In genomic region chr12:32679091-32679909, GRCh38 we compare ENCODE assay signal across 1 cellular context.
TF ChIP-seq lines count a peak whose summit lies in the region.

DNM1L (plus strand) TSS chr12:32679301; CDS start chr12:32679364, 63 bp downstream.

TF ChIP-seq in K562, 482 proteins besides CTCF, POLR2A, EP300 and RAD21 (continued from another document and continues in another):
- TF ChIP-seq MGA (IDR thresholded peaks at IDR 0.05) (peak; percentile 32), TAF1 (IDR thresholded peaks at IDR 0.05; ENCODE audit: control insufficient read depth, extremely low read depth, insufficient read depth, low read length, severe bottlenecking) (peak; percentile 85), XRCC4 (IDR thresholded peaks at IDR 0.05; ENCODE audit: extremely low read depth, insufficient read depth, insufficient read length) (no peak), CREM (IDR thresholded peaks at IDR 0.05; ENCODE audit: low read depth) (peak; percentile 86), ZFX (CRISPR knock-in tag; IDR thresholded peaks at IDR 0.05) (peak; percentile 98), PHF8 (IDR thresholded peaks at IDR 0.05; ENCODE audit: borderline replicate concordance, low read length) (peak; percentile 96; the same call in 1 of the 2 replicates), CBX5 (IDR thresholded peaks at IDR 0.05; ENCODE audit: borderline replicate concordance, low read depth) (no peak), ZNF232 (CRISPR knock-in tag; IDR thresholded peaks at IDR 0.05) (no peak), RCOR1 (IDR thresholded peaks at IDR 0.05; ENCODE audit: borderline replicate concordance in 1 of 2, low read depth in 2 of 2, low read length in 2 of 2) (no peak; a peak in 1 of 4 replicates), FOXP4 (CRISPR knock-in tag; IDR thresholded peaks at IDR 0.05; ENCODE audit: borderline replicate concordance) (no peak), HDAC2 (IDR thresholded peaks at IDR 0.05) (no peak), KLF16 (IDR thresholded peaks at IDR 0.05) (no peak), ATF3 (IDR thresholded peaks at IDR 0.05) (no peak), ATF3 (CRISPR knock-in tag; conservative IDR thresholded peaks at IDR 0.05) (no peak), POU5F1 (IDR thresholded peaks at IDR 0.05; ENCODE audit: borderline replicate concordance, low read depth, low read length, partially characterized antibody) (peak; percentile 44), ZBTB11 (CRISPR knock-in tag; IDR thresholded peaks at IDR 0.05) (peak in 1 of 3 experiments; percentile 65; a peak in 2 of 6 replicates), ZNF586 (CRISPR knock-in tag; conservative IDR thresholded peaks at IDR 0.05) (no peak), DACH1 (IDR thresholded peaks at IDR 0.05; ENCODE audit: partially characterized antibody) (no peak), CREB3L1 (IDR thresholded peaks at IDR 0.05; ENCODE audit: borderline replicate concordance, low read depth) (peak; percentile 76; the same call in 1 of the 2 replicates), U2AF2 (optimal IDR thresholded peaks at IDR 0.05; ENCODE audit: low read depth, low read length) (no peak), NELFE (IDR thresholded peaks at IDR 0.05; ENCODE audit: insufficient read depth, insufficient read length) (no peak), RB1 (IDR thresholded peaks at IDR 0.05; ENCODE audit: low read depth) (peak; percentile 40; the same call in 1 of the 2 replicates), POLR3G (IDR thresholded peaks at IDR 0.05; ENCODE audit: extremely low read depth, insufficient read length, insufficient replicate concordance) (no peak), CHD2 (IDR thresholded peaks at IDR 0.05; ENCODE audit: low read depth, low read length) (no peak), CREB5 (CRISPR knock-in tag; IDR thresholded peaks at IDR 0.05) (no peak), PHTF2 (CRISPR knock-in tag; IDR thresholded peaks at IDR 0.05) (no peak), SOX6 (IDR thresholded peaks at IDR 0.05) (no peak), TAL1 (IDR thresholded peaks at IDR 0.05) (no peak), RUNX1 (IDR thresholded peaks at IDR 0.05; ENCODE audit: low read depth) (no peak), BRD9 (IDR thresholded peaks at IDR 0.05; ENCODE audit: low read depth, partially characterized antibody) (no peak), NCOA2 (IDR thresholded peaks at IDR 0.05; ENCODE audit: partially characterized antibody in 2 of 2) (no peak), E2F3 (CRISPR knock-in tag; IDR thresholded peaks at IDR 0.05) (no peak), ZNF398 (CRISPR knock-in tag; IDR thresholded peaks at IDR 0.05) (no peak), TSC22D4 (tag; IDR thresholded peaks at IDR 0.05) (no peak), ZNF79 (CRISPR knock-in tag; IDR thresholded peaks at IDR 0.05; ENCODE audit: low read depth) (no peak), ZNF57 (CRISPR knock-in tag; IDR thresholded peaks at IDR 0.05) (no peak), MAZ (CRISPR knock-in tag; conservative IDR thresholded peaks at IDR 0.05 in 1 of 2, IDR thresholded peaks at IDR 0.05 in 1 of 2) (peak; percentile 80 to 91), LEF1 (IDR thresholded peaks at IDR 0.05) (no peak), STAG1 (CRISPR knock-in tag; IDR thresholded peaks at IDR 0.05; ENCODE audit: borderline replicate concordance) (no peak), EHMT2 (IDR thresholded peaks at IDR 0.05) (no peak)
